ENCODE assay signal across 8 cellular contexts in genomic region chr6:15464211-15464725, GRCh38.
DNase-seq lines count a peak whose midpoint lies in the region; ATAC-seq and TF ChIP-seq lines count a peak whose summit lies in the region.

No MANE protein-coding gene starts in this region.

- ATAC-seq in heart left ventricle: peak in 3 of 4 donors; percentile 26 to 51 (median 49)
- no peak for ATAC-seq in Right ventricle myocardium superior (ENCODE audit: poor library complexity)
- ATAC-seq in left lobe of liver: peak; percentile 87
- ATAC-seq in HG03442 (IDR thresholded peaks at IDR 0.05; ENCODE audit: unreplicated experiment): no peak
- no peak for ATAC-seq in GM21367 (IDR thresholded peaks at IDR 0.05; ENCODE audit: unreplicated experiment)

- intact Hi-C loops in heart left ventricle (cut with DNase I) (no loop called here), Right ventricle myocardium superior (cut with DNase I) (no loop called here)

- DNase-seq in heart left ventricle (peak in 1 of 5 donors; percentile 34), Right ventricle myocardium superior (no peak), SK-N-MC (ENCODE audit: low read depth, low spot score) (no peak), left lobe of liver (ENCODE audit: low spot score) (peak; percentile 56)
- peak; percentile 55 for DNase-seq in activated naive CD4-positive, alpha-beta T cell treated with anti-CD3 and anti-CD28 coated beads, Interleukin-2, amount 50 U/mL, for 16 hours
- DNase-seq in stimulated activated CD8-positive, alpha-beta memory T cell treated with anti-CD3 and anti-CD28 coated beads, Interleukin-7, amount 100 ng/mL, for 4 hours (ENCODE audit: low read depth in 2 of 2): peak; percentile 18 to 26

- WGBS in heart left ventricle, 4 donors: 83 to 87% (median 85%) methylated on average over 5 of the region's 5 CpGs

- H3K9me3 ChIP-seq in heart left ventricle (no peaks in the 10 kb centered on the region), SK-N-MC (ENCODE audit: low read depth, low read length) (no peaks in the 10 kb centered on the region)

- peaks cover 0 to 9% (median 6%) of the 10 kb centered on the region in 9 donors for H3K36me3 ChIP-seq in heart left ventricle
- H3K36me3 ChIP-seq in SK-N-MC (ENCODE audit: insufficient read depth, low read length): peaks cover 24% of the 10 kb centered on the region

- H3K27me3 ChIP-seq in heart left ventricle: no peaks in the 10 kb centered on the region

- H3K4me3 ChIP-seq in heart left ventricle: no peak overlapping the region
- no peak overlapping the region for H3K4me3 ChIP-seq in SK-N-MC

- peaks cover 0 to 30% (median 16%) of the 10 kb centered on the region in 12 donors for H3K4me1 ChIP-seq in heart left ventricle

- TF ChIP-seq POLR2A in heart left ventricle (IDR thresholded peaks at IDR 0.05): no peak

- peak; percentile 32 to 65 (median 50) for TF ChIP-seq CTCF in heart left ventricle (IDR thresholded peaks at IDR 0.05)

- H3K27ac ChIP-seq in heart left ventricle: no peak overlapping the region
- 0 out of 2 replicates have a peak overlapping the region, but pooled peaks have one; percentile 0 for H3K27ac ChIP-seq in SK-N-MC

- no peak overlapping the region for H3K9ac ChIP-seq in SK-N-MC (ENCODE audit: insufficient read length)

Comparison
In these comparisons a context has a peak if more than half of its experiments do, and no peak if none do; other contexts are left out.
1. ATAC-seq: peak in heart left ventricle (3 of 4) and left lobe of liver (single experiment); none in Right ventricle myocardium superior (single experiment), HG03442 (single experiment) and GM21367 (single experiment).
2. DNase-seq: peak in activated naive CD4-positive, alpha-beta T cell treated with anti-CD3 and anti-CD28 coated beads, Interleukin-2, amount 50 U/mL, for 16 hours (single experiment), left lobe of liver (single experiment) and stimulated activated CD8-positive, alpha-beta memory T cell treated with anti-CD3 and anti-CD28 coated beads, Interleukin-7, amount 100 ng/mL, for 4 hours (2 of 2); none in Right ventricle myocardium superior (single experiment) and SK-N-MC (single experiment).